In genomic region chr19:40280608-40281221, GRCh38 we compare ENCODE assay signal across 9 cellular contexts. TPM values are rescaled to one million over a fixed set of nuclear protein-coding genes. Genes with fewer than 3 reads are reported as not detected.
DNase-seq lines count a peak whose midpoint lies in the region; ATAC-seq and TF ChIP-seq lines count a peak whose summit lies in the region.
"Had no signal": no experiment of that assay in that cellular context is flagged by ENCODE, and none has a peak within 500 bp of the region (broad histone marks: within the 10 kb centered on the region; RNA-seq: fewer than 3 reads in every experiment).

No MANE protein-coding gene starts in this region.

- WGBS in right lobe of liver (ENCODE audit: insufficient coverage, low coverage, low lambda C conversion rate, missing lambda C conversion rate) = 32% methylated on average over 9 of the region's 10 CpGs

- DNase-seq in activated CD4-positive, alpha-beta T cell treated with anti-CD3 and anti-CD28 coated beads for 36 hours = no peak
- DNase-seq in activated CD4-positive, alpha-beta T cell treated with anti-CD3 and anti-CD28 coated beads for 1 hour = no peak
- DNase-seq in MCF 10A (ENCODE audit: unreplicated experiment) = no peak
- DNase-seq in right lobe of liver = peak; percentile 78 to 96 (median 92)
- DNase-seq in substantia nigra (lab: John Stamatoyannopoulos, UW) = peak in 6 of 49 donors; percentile 15 to 76 (median 30)
- no peak for DNase-seq in endothelial cell (ENCODE audit: low spot score)
- DNase-seq in activated gamma-delta T cell treated with Interleukin-2 at 50 U/mL for 16 hours = no peak
- DNase-seq in BE2C = no peak
- DNase-seq: NCI-H1092 had no signal

- POLR2A ChIA-PET in activated CD4-positive, alpha-beta T cell treated with anti-CD3 and anti-CD28 coated beads for 36 hours (lab: Charles Lee) = no interaction called here
- POLR2A ChIA-PET in MCF 10A (lab: Yijun Ruan, JAX) = interaction anchor here (0.8 kb wide), 1 partner anchor 25 kb away, joined by 3 read pairs; no protein-coding TSS in a partner anchor

- H3K4me3 ChIP-seq in right lobe of liver = peak overlapping the region in 2 of 3 donors; percentile 22 to 42
- H3K4me3 ChIP-seq in BE2C (ENCODE audit: low read depth, low read length) = no peak overlapping the region

- TF ChIP-seq POLR2A in right lobe of liver (IDR thresholded peaks at IDR 0.05) = peak; percentile 63

- CTCF ChIA-PET in activated CD4-positive, alpha-beta T cell treated with anti-CD3 and anti-CD28 coated beads for 36 hours (lab: Charles Lee) = interaction anchor here (0.6 kb wide), 1 partner anchor 1895 kb away, joined by 3 read pairs; no protein-coding TSS in a partner anchor
- CTCF ChIA-PET in MCF 10A (lab: Yijun Ruan, JAX) = no interaction called here

- H3K4me1 ChIP-seq in right lobe of liver = peaks cover 0 to 71% (median 29%) of the 10 kb centered on the region in 4 donors
- peaks cover 4% of the 10 kb centered on the region for H3K4me1 ChIP-seq in BE2C

- no peaks in the 10 kb centered on the region for H3K27me3 ChIP-seq in right lobe of liver
- H3K27me3 ChIP-seq in BE2C = no peaks in the 10 kb centered on the region

- peak overlapping the region; percentile 18 for H3K4me3 Mint-ChIP-seq in activated CD4-positive, alpha-beta T cell treated with anti-CD3 and anti-CD28 coated beads for 36 hours
- no peak overlapping the region for H3K4me3 Mint-ChIP-seq in MCF 10A (ENCODE audit: unreplicated experiment)
- H3K4me3 Mint-ChIP-seq in endothelial cell (ENCODE audit: unreplicated experiment) = no peak overlapping the region

- H3K27me3 Mint-ChIP-seq in activated CD4-positive, alpha-beta T cell treated with anti-CD3 and anti-CD28 coated beads for 36 hours = no peaks in the 10 kb centered on the region
- H3K27me3 Mint-ChIP-seq in MCF 10A (ENCODE audit: insufficient read depth, unreplicated experiment) = no peaks in the 10 kb centered on the region
- peaks cover 8% of the 10 kb centered on the region for H3K27me3 Mint-ChIP-seq in endothelial cell (ENCODE audit: unreplicated experiment)

- H3K9me3 Mint-ChIP-seq in activated CD4-positive, alpha-beta T cell treated with anti-CD3 and anti-CD28 coated beads for 36 hours (ENCODE audit: low read depth) = no peaks in the 10 kb centered on the region
- no peaks in the 10 kb centered on the region for H3K9me3 Mint-ChIP-seq in MCF 10A (ENCODE audit: unreplicated experiment)
- H3K9me3 Mint-ChIP-seq in endothelial cell (ENCODE audit: unreplicated experiment) = no peaks in the 10 kb centered on the region

- TF ChIP-seq CTCF in MCF 10A (IDR thresholded peaks at IDR 0.05; ENCODE audit: unreplicated experiment) (no peak), right lobe of liver (IDR thresholded peaks at IDR 0.05) (no peak), endothelial cell (IDR thresholded peaks at IDR 0.05; ENCODE audit: unreplicated experiment) (no peak), BE2C (IDR thresholded peaks at IDR 0.05; ENCODE audit: low read depth, low read length) (no peak)

- peaks cover 69% of the 10 kb centered on the region for H3K4me1 Mint-ChIP-seq in activated CD4-positive, alpha-beta T cell treated with anti-CD3 and anti-CD28 coated beads for 36 hours
- H3K4me1 Mint-ChIP-seq in MCF 10A (ENCODE audit: insufficient read depth, unreplicated experiment) = peaks cover 32% of the 10 kb centered on the region
- peaks cover 10% of the 10 kb centered on the region for H3K4me1 Mint-ChIP-seq in endothelial cell (ENCODE audit: unreplicated experiment)

- H3K27ac ChIP-seq in right lobe of liver = peak overlapping the region; percentile 32 to 94 (median 81)
- H3K27ac ChIP-seq in substantia nigra (ENCODE audit: low read depth, low read length, poor library complexity, severe bottlenecking) = peak overlapping the region; percentile 8

- H3K9me3 ChIP-seq in right lobe of liver (no peaks in the 10 kb centered on the region), BE2C (no peaks in the 10 kb centered on the region)

- H3K36me3 Mint-ChIP-seq in activated CD4-positive, alpha-beta T cell treated with anti-CD3 and anti-CD28 coated beads for 36 hours (ENCODE audit: low read depth) = peaks cover 10% of the 10 kb centered on the region
- H3K36me3 Mint-ChIP-seq in MCF 10A (ENCODE audit: insufficient read depth, unreplicated experiment) = peaks cover 13% of the 10 kb centered on the region
- H3K36me3 Mint-ChIP-seq in endothelial cell (ENCODE audit: low read depth, unreplicated experiment) = peaks cover 8% of the 10 kb centered on the region

- BruUV-seq in MCF 10A (replicated peaks; lab: Mats Ljungman, UMichigan) = no TSS peak

- H3K36me3 ChIP-seq in right lobe of liver (no peaks in the 10 kb centered on the region), BE2C (peaks cover 4% of the 10 kb centered on the region)

- H3K27ac Mint-ChIP-seq in activated CD4-positive, alpha-beta T cell treated with anti-CD3 and anti-CD28 coated beads for 36 hours = peak overlapping the region; percentile 77
- H3K27ac Mint-ChIP-seq in MCF 10A (ENCODE audit: low read depth, unreplicated experiment) (peak overlapping the region; percentile 63), endothelial cell (ENCODE audit: unreplicated experiment) (no peak overlapping the region)

- intact Hi-C loops in activated CD4-positive, alpha-beta T cell treated with anti-CD3 and anti-CD28 coated beads for 36 hours (cut with DNase I, micrococcal nuclease) = loop anchor here in 1 of 2 experiments (10.0 kb wide), 1 partner anchor 514 kb away; the partner anchor contains the start of gene EGLN2
- intact Hi-C loops in MCF 10A (cut with micrococcal nuclease) (no loop called here), right lobe of liver (cut with DNase I) (no loop called here)

- ATAC-seq in activated CD4-positive, alpha-beta T cell treated with anti-CD3 and anti-CD28 coated beads for 36 hours = no peak
- ATAC-seq in right lobe of liver = peak; percentile 59 to 76 (median 67)

RNA-seq across cellular contexts. Expression of gene AKT2, which starts 4.4 kb away (rescaled TPM):
- total RNA-seq in activated CD4-positive, alpha-beta T cell treated with anti-CD3 and anti-CD28 coated beads for 36 hours = 100 to 1,000 TPM; 142 to 148 TPM
- total RNA-seq in MCF 10A (2022) = 108 and 111 TPM in 2 replicates
- 100 to 1,000 TPM in 3 of 6 experiments, 10 to 100 TPM in 3; 83.2 to 132 (median 107) TPM for total RNA-seq in right lobe of liver
- total RNA-seq in endothelial cell (ENCODE audit: unreplicated experiment) = 89.8 TPM
- polyA plus RNA-seq in BE2C (2012; ENCODE audit: insufficient read depth, insufficient read length, low read depth) = 226 TPM

RNA-seq across cellular contexts. Expression of gene CCNP, which starts 54.2 kb away (rescaled TPM):
- under 1 TPM in 1 of 2 experiments, not detected in 1; 0.12 TPM for total RNA-seq in activated CD4-positive, alpha-beta T cell treated with anti-CD3 and anti-CD28 coated beads for 36 hours
- 2.1 and 2.2 TPM in 2 replicates for total RNA-seq in MCF 10A (2022)
- 1 to 10 TPM; 1.5 to 8.7 (median 3.9) TPM for total RNA-seq in right lobe of liver
- 0.18 TPM for total RNA-seq in endothelial cell (ENCODE audit: unreplicated experiment)
- polyA plus RNA-seq in BE2C (2012; ENCODE audit: insufficient read depth, insufficient read length, low read depth) = 1.4 TPM

Comparison
In these comparisons a context has a peak if more than half of its experiments do, and no peak if none do; other contexts are left out.
1. DNase-seq: peak in right lobe of liver (3 of 3); none in activated CD4-positive, alpha-beta T cell treated with anti-CD3 and anti-CD28 coated beads for 36 hours (single experiment), activated CD4-positive, alpha-beta T cell treated with anti-CD3 and anti-CD28 coated beads for 1 hour (single experiment), MCF 10A (single experiment), endothelial cell (single experiment), activated gamma-delta T cell treated with Interleukin-2 at 50 U/mL for 16 hours (single experiment) and BE2C (single experiment).